Comparison of ENCODE assay signal across 1 cellular context in genomic region chr5:147453901-147454814, GRCh38.
TF ChIP-seq lines count a peak whose summit lies in the region.

No MANE protein-coding gene starts in this region.

TF ChIP-seq in WTC11, 78 proteins besides CTCF, POLR2A, EP300 and RAD21 (continued from another document):
- TF ChIP-seq, protein P1, sequence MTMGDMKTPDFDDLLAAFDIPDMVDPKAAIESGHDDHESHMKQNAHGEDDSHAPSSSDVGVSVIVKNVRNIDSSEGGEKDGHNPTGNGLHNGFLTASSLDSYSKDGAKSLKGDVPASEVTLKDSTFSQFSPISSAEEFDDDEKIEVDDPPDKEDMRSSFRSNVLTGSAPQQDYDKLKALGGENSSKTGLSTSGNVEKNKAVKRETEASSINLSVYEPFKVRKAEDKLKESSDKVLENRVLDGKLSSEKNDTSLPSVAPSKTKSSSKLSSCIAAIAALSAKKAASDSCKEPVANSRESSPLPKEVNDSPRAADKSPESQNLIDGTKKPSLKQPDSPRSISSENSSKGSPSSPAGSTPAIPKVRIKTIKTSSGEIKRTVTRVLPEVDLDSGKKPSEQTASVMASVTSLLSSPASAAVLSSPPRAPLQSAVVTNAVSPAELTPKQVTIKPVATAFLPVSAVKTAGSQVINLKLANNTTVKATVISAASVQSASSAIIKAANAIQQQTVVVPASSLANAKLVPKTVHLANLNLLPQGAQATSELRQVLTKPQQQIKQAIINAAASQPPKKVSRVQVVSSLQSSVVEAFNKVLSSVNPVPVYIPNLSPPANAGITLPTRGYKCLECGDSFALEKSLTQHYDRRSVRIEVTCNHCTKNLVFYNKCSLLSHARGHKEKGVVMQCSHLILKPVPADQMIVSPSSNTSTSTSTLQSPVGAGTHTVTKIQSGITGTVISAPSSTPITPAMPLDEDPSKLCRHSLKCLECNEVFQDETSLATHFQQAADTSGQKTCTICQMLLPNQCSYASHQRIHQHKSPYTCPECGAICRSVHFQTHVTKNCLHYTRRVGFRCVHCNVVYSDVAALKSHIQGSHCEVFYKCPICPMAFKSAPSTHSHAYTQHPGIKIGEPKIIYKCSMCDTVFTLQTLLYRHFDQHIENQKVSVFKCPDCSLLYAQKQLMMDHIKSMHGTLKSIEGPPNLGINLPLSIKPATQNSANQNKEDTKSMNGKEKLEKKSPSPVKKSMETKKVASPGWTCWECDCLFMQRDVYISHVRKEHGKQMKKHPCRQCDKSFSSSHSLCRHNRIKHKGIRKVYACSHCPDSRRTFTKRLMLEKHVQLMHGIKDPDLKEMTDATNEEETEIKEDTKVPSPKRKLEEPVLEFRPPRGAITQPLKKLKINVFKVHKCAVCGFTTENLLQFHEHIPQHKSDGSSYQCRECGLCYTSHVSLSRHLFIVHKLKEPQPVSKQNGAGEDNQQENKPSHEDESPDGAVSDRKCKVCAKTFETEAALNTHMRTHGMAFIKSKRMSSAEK (CRISPR knock-in tag; IDR thresholded peaks at IDR 0.05; ENCODE audit: borderline replicate concordance), result no peak
- no peak for TF ChIP-seq IRF2 (CRISPR knock-in tag; IDR thresholded peaks at IDR 0.05; ENCODE audit: borderline replicate concordance, low read depth)
- no peak for TF ChIP-seq FOXJ3 (CRISPR knock-in tag; IDR thresholded peaks at IDR 0.05; ENCODE audit: borderline replicate concordance)
- no peak for TF ChIP-seq ETV6 (CRISPR knock-in tag; IDR thresholded peaks at IDR 0.05)
- TF ChIP-seq, protein P2, sequence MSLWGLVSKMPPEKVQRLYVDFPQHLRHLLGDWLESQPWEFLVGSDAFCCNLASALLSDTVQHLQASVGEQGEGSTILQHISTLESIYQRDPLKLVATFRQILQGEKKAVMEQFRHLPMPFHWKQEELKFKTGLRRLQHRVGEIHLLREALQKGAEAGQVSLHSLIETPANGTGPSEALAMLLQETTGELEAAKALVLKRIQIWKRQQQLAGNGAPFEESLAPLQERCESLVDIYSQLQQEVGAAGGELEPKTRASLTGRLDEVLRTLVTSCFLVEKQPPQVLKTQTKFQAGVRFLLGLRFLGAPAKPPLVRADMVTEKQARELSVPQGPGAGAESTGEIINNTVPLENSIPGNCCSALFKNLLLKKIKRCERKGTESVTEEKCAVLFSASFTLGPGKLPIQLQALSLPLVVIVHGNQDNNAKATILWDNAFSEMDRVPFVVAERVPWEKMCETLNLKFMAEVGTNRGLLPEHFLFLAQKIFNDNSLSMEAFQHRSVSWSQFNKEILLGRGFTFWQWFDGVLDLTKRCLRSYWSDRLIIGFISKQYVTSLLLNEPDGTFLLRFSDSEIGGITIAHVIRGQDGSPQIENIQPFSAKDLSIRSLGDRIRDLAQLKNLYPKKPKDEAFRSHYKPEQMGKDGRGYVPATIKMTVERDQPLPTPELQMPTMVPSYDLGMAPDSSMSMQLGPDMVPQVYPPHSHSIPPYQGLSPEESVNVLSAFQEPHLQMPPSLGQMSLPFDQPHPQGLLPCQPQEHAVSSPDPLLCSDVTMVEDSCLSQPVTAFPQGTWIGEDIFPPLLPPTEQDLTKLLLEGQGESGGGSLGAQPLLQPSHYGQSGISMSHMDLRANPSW (CRISPR knock-in tag; conservative IDR thresholded peaks at IDR 0.05; ENCODE audit: low read depth), result 0 out of 2 replicates have a peak, but pooled peaks have one; percentile 39
- no peak for TF ChIP-seq ZBTB43 (CRISPR knock-in tag; IDR thresholded peaks at IDR 0.05)
- TF ChIP-seq JUN (CRISPR knock-in tag; IDR thresholded peaks at IDR 0.05), result no peak
TF ChIP-seq in WTC11: peak in this region for 4.
